In the genomic region with DNA sequence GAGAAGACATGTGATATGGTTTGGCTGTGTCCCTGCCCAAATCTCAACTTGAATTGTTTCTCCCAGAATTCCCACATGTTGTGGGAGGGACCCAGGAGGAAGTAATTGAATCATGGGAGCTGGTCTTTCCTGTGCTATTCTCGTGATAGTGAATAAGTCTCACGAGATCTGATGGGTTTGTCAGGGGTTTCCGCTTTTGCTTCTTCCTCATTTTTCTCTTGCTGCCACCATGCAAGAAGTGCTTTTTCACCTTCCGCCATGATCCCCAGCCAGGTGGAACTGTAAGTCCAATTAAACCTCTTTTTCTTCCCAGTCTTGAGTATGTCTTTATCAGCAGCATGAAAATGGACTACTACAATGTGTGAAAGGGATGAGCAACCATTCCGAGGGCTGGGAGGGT, we compare ENCODE assay signal across 3 cellular contexts.
DNase-seq lines count a peak whose midpoint lies in the region; ATAC-seq, FAIRE-seq and TF ChIP-seq lines count a peak whose summit lies in the region.
"Not testable (repeated sequence)": the region's sequence is repeated elsewhere in the genome, so short reads cannot be mapped to it uniquely, and the experiment has no call there.

No MANE protein-coding gene starts in this region.

- TF ChIP-seq EP300 in K562 (IDR thresholded peaks at IDR 0.05; ENCODE audit: low read length): not testable (repeated sequence)

- H3K36me3 Mint-ChIP-seq in nephron progenitor cell (ENCODE audit: low read depth): not testable (repeated sequence)

- H2AFZ ChIP-seq in K562 (ENCODE audit: low read depth, low read length): not testable (repeated sequence)

- H3K9me1 ChIP-seq in K562 (ENCODE audit: control insufficient read depth, insufficient read depth, low read length): not testable (repeated sequence)

- in situ Hi-C loops in K562 (cut with MboI): not testable (repeated sequence)

- H3K4me1 ChIP-seq in K562 (replicated peaks in 1 of 2; ENCODE audit: control insufficient read depth in 2 of 2, insufficient read depth in 2 of 2, low read length in 2 of 2): not testable (repeated sequence)

- FAIRE-seq in K562 (lab: Jason Lieb, UNC): not testable (repeated sequence)

- peaks cover 51% of the 10 kb centered on the region for H3K4me1 Mint-ChIP-seq in nephron progenitor cell

- BruUV-seq in K562 (replicated peaks; lab: Mats Ljungman, UMichigan): not testable (repeated sequence)

- not testable (repeated sequence) for H3K9me3 ChIP-seq in K562 (replicated peaks; ENCODE audit: control insufficient read depth, insufficient read depth, low read depth, low read length)

- not testable (repeated sequence) for TF ChIP-seq CTCF in K562 (IDR thresholded peaks at IDR 0.05 in 2 of 3, conservative IDR thresholded peaks at IDR 0.05 in 1 of 3; ENCODE audit: insufficient read depth in 2 of 3, low read depth in 1 of 3, low read length in 3 of 3); nephron progenitor cell (IDR thresholded peaks at IDR 0.05)

- peak overlapping the region; percentile 29; the same call in 1 of the 2 replicates for H3K4me3 ChIP-seq in K562

- intact Hi-C loops in K562 (cut with micrococcal nuclease): not testable (repeated sequence)

- CTCF ChIA-PET in K562 (lab: Yijun Ruan, JAX; ENCODE audit: low intra/inter-chr PET ratio): not testable (repeated sequence)

- H3K27me3 Mint-ChIP-seq in nephron progenitor cell (ENCODE audit: low read depth, poor library complexity): not testable (repeated sequence)

- DNase-seq in MV-4-11 (lab: John Stamatoyannopoulos, UW): peak; percentile 37
- DNase-seq in K562 (ENCODE audit: extremely low read depth in 1 of 4, low spot score in 3 of 4); nephron progenitor cell: not testable (repeated sequence)

- not testable (repeated sequence) for H3K9me3 Mint-ChIP-seq in nephron progenitor cell

- not testable (repeated sequence) for H3K27me3 ChIP-seq in K562 (ENCODE audit: control insufficient read depth in 2 of 2, insufficient read depth in 2 of 2, low read length in 2 of 2)

- peak overlapping the region; percentile 43; the same call in 1 of the 2 replicates for H3K4me2 ChIP-seq in K562 (ENCODE audit: insufficient read depth, low read length)

- ATAC-seq in K562: not testable (repeated sequence)

- 1% methylated on average over 5 of the region's 5 CpGs for WGBS in K562 (ENCODE audit: insufficient coverage, low coverage, missing lambda C conversion rate)

- peak overlapping the region; percentile 17 for H3K27ac Mint-ChIP-seq in nephron progenitor cell

- H4K20me1 ChIP-seq in K562 (replicated peaks; ENCODE audit: control insufficient read depth, insufficient read depth, low read length): not testable (repeated sequence)

- not testable (repeated sequence) for H3K79me2 ChIP-seq in K562 (ENCODE audit: control insufficient read depth, insufficient read depth, low read length)

- not testable (repeated sequence) for H3K9ac ChIP-seq in K562 (ENCODE audit: insufficient read depth in 1 of 2, low read depth in 2 of 2, low read length in 2 of 2)

- TF ChIP-seq RAD21 in K562 (CRISPR knock-in tag; conservative IDR thresholded peaks at IDR 0.05 in 1 of 2, IDR thresholded peaks at IDR 0.05 in 1 of 2): not testable (repeated sequence)

- POLR2A ChIA-PET in K562 (lab: Yijun Ruan, JAX): interaction anchor here (0.9 to 1.5 kb wide), 2 partner anchors 11 to 12 kb away, joined by 3 read pairs; no protein-coding TSS in a partner anchor

- H3K27ac ChIP-seq in K562 (ENCODE audit: extremely low read depth, low read depth, low read length): not testable (repeated sequence)

- not testable (repeated sequence) for H3K36me3 ChIP-seq in K562 (ENCODE audit: control insufficient read depth, insufficient read depth, low read length)

- not testable (repeated sequence) for H3K4me3 Mint-ChIP-seq in nephron progenitor cell

- not testable (repeated sequence) for TF ChIP-seq POLR2A in K562 (conservative IDR thresholded peaks at IDR 0.05)

TF ChIP-seq in K562, 482 proteins besides CTCF, POLR2A, EP300 and RAD21:
- TF ChIP-seq PHF8 (IDR thresholded peaks at IDR 0.05; ENCODE audit: borderline replicate concordance, low read length): 0 out of 2 replicates have a peak, but pooled peaks have one; percentile 17
- TF ChIP-seq L3MBTL2 (IDR thresholded peaks at IDR 0.05): 0 out of 2 replicates have a peak, but pooled peaks have one; percentile 12
- TF ChIP-seq GABPA (tag; conservative IDR thresholded peaks at IDR 0.05; ENCODE audit: low read depth): peak; percentile 66
- peak; percentile 44; the same call in 1 of the 2 replicates for TF ChIP-seq ELF2 (CRISPR knock-in tag; IDR thresholded peaks at IDR 0.05)
- peak; percentile 59 for TF ChIP-seq POLR2H (tag; IDR thresholded peaks at IDR 0.05; ENCODE audit: low read depth)
- TF ChIP-seq CHD2 (IDR thresholded peaks at IDR 0.05; ENCODE audit: low read depth, low read length): peak; percentile 70
- TF ChIP-seq, protein P1, sequence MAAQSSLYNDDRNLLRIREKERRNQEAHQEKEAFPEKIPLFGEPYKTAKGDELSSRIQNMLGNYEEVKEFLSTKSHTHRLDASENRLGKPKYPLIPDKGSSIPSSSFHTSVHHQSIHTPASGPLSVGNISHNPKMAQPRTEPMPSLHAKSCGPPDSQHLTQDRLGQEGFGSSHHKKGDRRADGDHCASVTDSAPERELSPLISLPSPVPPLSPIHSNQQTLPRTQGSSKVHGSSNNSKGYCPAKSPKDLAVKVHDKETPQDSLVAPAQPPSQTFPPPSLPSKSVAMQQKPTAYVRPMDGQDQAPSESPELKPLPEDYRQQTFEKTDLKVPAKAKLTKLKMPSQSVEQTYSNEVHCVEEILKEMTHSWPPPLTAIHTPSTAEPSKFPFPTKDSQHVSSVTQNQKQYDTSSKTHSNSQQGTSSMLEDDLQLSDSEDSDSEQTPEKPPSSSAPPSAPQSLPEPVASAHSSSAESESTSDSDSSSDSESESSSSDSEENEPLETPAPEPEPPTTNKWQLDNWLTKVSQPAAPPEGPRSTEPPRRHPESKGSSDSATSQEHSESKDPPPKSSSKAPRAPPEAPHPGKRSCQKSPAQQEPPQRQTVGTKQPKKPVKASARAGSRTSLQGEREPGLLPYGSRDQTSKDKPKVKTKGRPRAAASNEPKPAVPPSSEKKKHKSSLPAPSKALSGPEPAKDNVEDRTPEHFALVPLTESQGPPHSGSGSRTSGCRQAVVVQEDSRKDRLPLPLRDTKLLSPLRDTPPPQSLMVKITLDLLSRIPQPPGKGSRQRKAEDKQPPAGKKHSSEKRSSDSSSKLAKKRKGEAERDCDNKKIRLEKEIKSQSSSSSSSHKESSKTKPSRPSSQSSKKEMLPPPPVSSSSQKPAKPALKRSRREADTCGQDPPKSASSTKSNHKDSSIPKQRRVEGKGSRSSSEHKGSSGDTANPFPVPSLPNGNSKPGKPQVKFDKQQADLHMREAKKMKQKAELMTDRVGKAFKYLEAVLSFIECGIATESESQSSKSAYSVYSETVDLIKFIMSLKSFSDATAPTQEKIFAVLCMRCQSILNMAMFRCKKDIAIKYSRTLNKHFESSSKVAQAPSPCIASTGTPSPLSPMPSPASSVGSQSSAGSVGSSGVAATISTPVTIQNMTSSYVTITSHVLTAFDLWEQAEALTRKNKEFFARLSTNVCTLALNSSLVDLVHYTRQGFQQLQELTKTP (IDR thresholded peaks at IDR 0.05; ENCODE audit: low read depth in 1 of 2, partially characterized antibody in 2 of 2): peak in 1 of 2 experiments; percentile 38
- TF ChIP-seq ZNF766 (CRISPR knock-in tag; conservative IDR thresholded peaks at IDR 0.05): peak; percentile 83
- TF ChIP-seq EHMT2 (IDR thresholded peaks at IDR 0.05): peak; percentile 28; the same call in 1 of the 2 replicates
- peak; percentile 44; the same call in 1 of the 2 replicates for TF ChIP-seq SPI1 (IDR thresholded peaks at IDR 0.05; ENCODE audit: borderline replicate concordance, low read depth, low read length)
